In genomic region chr4:85952518-85952917, GRCh38 we compare ENCODE assay signal across 14 cellular contexts.
DNase-seq lines count a peak whose midpoint lies in the region; ATAC-seq, FAIRE-seq and TF ChIP-seq lines count a peak whose summit lies in the region.
"Had no signal": no experiment of that assay in that cellular context is flagged by ENCODE, and none has a peak within 500 bp of the region (broad histone marks: within the 10 kb centered on the region; RNA-seq: fewer than 3 reads in every experiment).

No MANE protein-coding gene starts in this region.

- POLR2A ChIA-PET in SK-N-SH (lab: Yijun Ruan, JAX) = no interaction called here

- peaks cover 8% of the 10 kb centered on the region for H3K4me1 Mint-ChIP-seq in nephron

- no peaks in the 10 kb centered on the region for H3K36me3 ChIP-seq in SK-N-SH (replicated peaks in 1 of 2; ENCODE audit: control insufficient read depth in 1 of 2, insufficient read depth in 2 of 2, low read length in 1 of 2)
- H3K36me3 ChIP-seq in body of pancreas (replicated peaks in 1 of 2; ENCODE audit: insufficient read depth in 1 of 2, low read depth in 2 of 2) = no peaks in the 10 kb centered on the region
- H3K36me3 ChIP-seq: thoracic aorta had no signal

- CTCF ChIA-PET in SK-N-SH (lab: Yijun Ruan, JAX) = interaction anchor here (2.6 kb wide), 1 partner anchor 156 kb away, joined by 9 read pairs; no protein-coding TSS in a partner anchor

- intact Hi-C loops in body of pancreas (cut with DNase I) = no loop called here

- H3K4me2 ChIP-seq in SK-N-SH = peak overlapping the region; percentile 39; the same call in 1 of the 2 replicates

- no peak for TF ChIP-seq EP300 in SK-N-SH (IDR thresholded peaks at IDR 0.05; ENCODE audit: borderline replicate concordance in 1 of 2, low read depth in 1 of 2, low read length in 1 of 2)

- TF ChIP-seq POLR2A in body of pancreas (IDR thresholded peaks at IDR 0.05) = no peak

- no peak overlapping the region for H3K9ac ChIP-seq in SK-N-SH

- H2AFZ ChIP-seq in SK-N-SH (ENCODE audit: low read depth) = no peak overlapping the region

- H3K27me3 Mint-ChIP-seq in nephron (ENCODE audit: low read depth) = no peaks in the 10 kb centered on the region
- H3K27me3 Mint-ChIP-seq: brain, memory B cell had no signal

- ATAC-seq in body of pancreas = no peak
- no peak for ATAC-seq in GM18873 (IDR thresholded peaks at IDR 0.05; ENCODE audit: low FRiP score, unreplicated experiment)

- TF ChIP-seq CTCF in SK-N-SH (IDR thresholded peaks at IDR 0.05) = no peak
- no peak for TF ChIP-seq CTCF in nephron (IDR thresholded peaks at IDR 0.05; ENCODE audit: unreplicated experiment in 3 of 3)
- TF ChIP-seq CTCF in body of pancreas (IDR thresholded peaks at IDR 0.05) = no peak

- H3K9me3 Mint-ChIP-seq in nephron = no peaks in the 10 kb centered on the region
- H3K9me3 Mint-ChIP-seq: brain, memory B cell had no signal

- peaks cover 15% of the 10 kb centered on the region for H3K36me3 Mint-ChIP-seq in nephron (ENCODE audit: low read depth)

- H3K27ac Mint-ChIP-seq in nephron = peak overlapping the region in 2 of 3 experiments; percentile 5 to 17
- H3K27ac Mint-ChIP-seq: memory B cell had no signal

- H3K27me3 ChIP-seq in SK-N-SH (ENCODE audit: insufficient read depth) (no peaks in the 10 kb centered on the region), body of pancreas (no peaks in the 10 kb centered on the region)

- no peaks in the 10 kb centered on the region for H3K9me2 ChIP-seq in SK-N-SH

- H4K20me1 ChIP-seq in SK-N-SH (ENCODE audit: insufficient read depth) = no peaks in the 10 kb centered on the region

- no peak overlapping the region for H3K4me3 ChIP-seq in SK-N-SH (ENCODE audit: low read depth in 2 of 2, low read length in 1 of 2)
- H3K4me3 ChIP-seq in body of pancreas = no peak overlapping the region
- H3K4me3 ChIP-seq: SK-N-MC, thoracic aorta had no signal

- FAIRE-seq in GM19239 (lab: Jason Lieb, UNC) = no peak

- 76% methylated on average over 3 of the region's 3 CpGs for WGBS in SK-N-SH (ENCODE audit: low lambda C conversion rate)
- 93 to 94% methylated on average over 3 of the region's 3 CpGs for WGBS in body of pancreas, 2 donors

- H3K79me2 ChIP-seq in SK-N-SH (ENCODE audit: insufficient read depth) = no peaks in the 10 kb centered on the region

- H3F3A ChIP-seq in SK-N-SH (replicated peaks; ENCODE audit: insufficient read depth) = peaks cover 3% of the 10 kb centered on the region

- DNase-seq in EH (ENCODE audit: low read depth) (peak; percentile 83), SK-N-SH (no peak), epithelial cell of prostate (ENCODE audit: low read depth, low spot score) (peak; percentile 5), body of pancreas (no peak), GM19239 (ENCODE audit: insufficient read length, low spot score) (no peak), NCI-H446 (lab: John Stamatoyannopoulos, UW) (no peak)
- DNase-seq: activated effector memory CD4-positive, alpha-beta T cell treated with Interleukin-2 at 50 U/mL for 16 hours; nucleus accumbens had no signal

- no peak for TF ChIP-seq RAD21 in SK-N-SH (IDR thresholded peaks at IDR 0.05; ENCODE audit: low read length)

- H3K4me1 ChIP-seq in SK-N-SH (ENCODE audit: control insufficient read depth in 1 of 2, insufficient read depth in 2 of 2, low read depth in 1 of 2, low read length in 1 of 2) (peaks cover 0 to 2% of the 10 kb centered on the region in 2 experiments; a peak in 2 of 4 replicates), body of pancreas (no peaks in the 10 kb centered on the region)

- H3K27ac ChIP-seq in SK-N-SH (ENCODE audit: low read depth in 2 of 2, low read length in 1 of 2) = peak overlapping the region in 1 of 2 experiments; percentile 61; a peak in 1 of 4 replicates
- no peak overlapping the region for H3K27ac ChIP-seq in epithelial cell of prostate
- H3K27ac ChIP-seq in body of pancreas = no peak overlapping the region
- H3K27ac ChIP-seq: SK-N-MC, thoracic aorta had no signal

- no peaks in the 10 kb centered on the region for H3K9me3 ChIP-seq in SK-N-SH
- H3K9me3 ChIP-seq in body of pancreas = no peaks in the 10 kb centered on the region
- H3K9me3 ChIP-seq: thoracic aorta had no signal

- no peak overlapping the region for H3K4me3 Mint-ChIP-seq in nephron
- H3K4me3 Mint-ChIP-seq: brain, memory B cell had no signal

TF ChIP-seq in SK-N-SH, 30 proteins besides CTCF, POLR2A, EP300 and RAD21:
- TF ChIP-seq USF1 (IDR thresholded peaks at IDR 0.05; ENCODE audit: borderline replicate concordance, low read depth) (no peak), GABPA (IDR thresholded peaks at IDR 0.05; ENCODE audit: low read depth) (no peak), RFX5 (IDR thresholded peaks at IDR 0.05; ENCODE audit: low read length) (no peak), POLR2AphosphoS5 (IDR thresholded peaks at IDR 0.05; ENCODE audit: low read depth, low read length) (no peak), SMC3 (IDR thresholded peaks at IDR 0.05; ENCODE audit: low read depth, low read length) (no peak), RXRA (IDR thresholded peaks at IDR 0.05; ENCODE audit: borderline replicate concordance, low read depth) (no peak), ZBTB33 (IDR thresholded peaks at IDR 0.05; ENCODE audit: borderline replicate concordance, low read depth) (no peak), NRF1 (IDR thresholded peaks at IDR 0.05; ENCODE audit: low read depth, low read length) (no peak), GATA2 (CRISPR knock-in tag; IDR thresholded peaks at IDR 0.05) (no peak), IRF3 (IDR thresholded peaks at IDR 0.05; ENCODE audit: low read depth, low read length) (no peak), RCOR1 (IDR thresholded peaks at IDR 0.05; ENCODE audit: low read length) (no peak), CHD2 (IDR thresholded peaks at IDR 0.05; ENCODE audit: low read length, partially characterized antibody) (no peak), TEAD4 (IDR thresholded peaks at IDR 0.05; ENCODE audit: borderline replicate concordance, insufficient read depth) (no peak), FOXM1 (IDR thresholded peaks at IDR 0.05; ENCODE audit: low read depth) (no peak), FOXJ3 (CRISPR knock-in tag; IDR thresholded peaks at IDR 0.05) (no peak), MXI1 (IDR thresholded peaks at IDR 0.05; ENCODE audit: low read depth, low read length) (no peak), SIN3A (IDR thresholded peaks at IDR 0.05; ENCODE audit: borderline replicate concordance, low read depth, low read length) (no peak), FOSL2 (IDR thresholded peaks at IDR 0.05; ENCODE audit: borderline replicate concordance, low read depth) (no peak), MEF2A (IDR thresholded peaks at IDR 0.05; ENCODE audit: borderline replicate concordance, low read depth) (no peak)

Comparison
In these comparisons a context has a peak if more than half of its experiments do, and no peak if none do; other contexts are left out.
1. DNase-seq: peak in EH (single experiment) and epithelial cell of prostate (single experiment); none in SK-N-SH (single experiment), body of pancreas (0 of 4), GM19239 (single experiment) and NCI-H446 (0 of 2).